28 cellular contexts compared by ENCODE assay signal in genomic region chr17:79224903-79225302, GRCh38.
"Had no signal": no experiment of that assay in that cellular context is flagged by ENCODE, and none has a peak within 500 bp of the region (broad histone marks: within the 10 kb centered on the region; RNA-seq: fewer than 3 reads in every experiment).

No MANE protein-coding gene starts in this region.

- H3K36me3 ChIP-seq: adrenal gland, esophagus muscularis mucosa, gastrocnemius medialis had no signal

- FAIRE-seq: colon had no signal

- H3K9me3 ChIP-seq: adrenal gland, body of pancreas, esophagus muscularis mucosa, gastrocnemius medialis had no signal

- H3K27ac ChIP-seq: adrenal gland, body of pancreas, esophagus muscularis mucosa, foreskin keratinocyte, gastrocnemius medialis had no signal

- H3K27me3 ChIP-seq: body of pancreas had no signal

- DNase-seq: activated CD4-positive, alpha-beta T cell treated with anti-CD3 and anti-CD28 coated beads for 1 hour; activated CD4-positive, alpha-beta T cell treated with anti-CD3 and anti-CD28 coated beads for 4 hours; activated CD4-positive, alpha-beta T cell treated with anti-CD3 and anti-CD28 coated beads, Interleukin-2, amount 10 ng/mL, durations not matched to agents 7 days and 5 days; activated CD4-positive, alpha-beta T cell treated with anti-CD3 and anti-CD28 coated beads, Interleukin-2, amount 50 U/mL, for 4 hours; activated CD8-positive, alpha-beta memory T cell treated with anti-CD3 and anti-CD28 coated beads for 24 hours; activated CD8-positive, alpha-beta T cell treated with anti-CD3 and anti-CD28 coated beads for 36 hours; activated effector memory CD4-positive, alpha-beta T cell treated with Interleukin-2 at 50 U/mL for 16 hours; activated naive CD4-positive, alpha-beta T cell treated with anti-CD3 and anti-CD28 coated beads for 36 hours; activated naive CD8-positive, alpha-beta T cell treated with anti-CD3 and anti-CD28 coated beads for 36 hours; activated naive CD8-positive, alpha-beta T cell treated with anti-CD3 and anti-CD28 coated beads, Interleukin-2, amount 50 U/mL, for 24 hours; activated T-cell treated with anti-CD3 and anti-CD28 coated beads, Interleukin-2, amount 50 U/mL, for 4 hours; adrenal gland; amygdala; aorta; body of pancreas; caudate nucleus; cortex of kidney; dermis blood vessel endothelial cell; effector CD4-positive, alpha-beta T cell; effector memory CD8-positive, alpha-beta T cell; erythroblast; foreskin keratinocyte; gastrocnemius medialis; T-helper 2 cell had no signal

- H3K4me1 ChIP-seq: adrenal gland, body of pancreas, foreskin keratinocyte, gastrocnemius medialis had no signal

- ATAC-seq: activated CD8-positive, alpha-beta T cell treated with anti-CD3 and anti-CD28 coated beads for 36 hours; activated naive CD8-positive, alpha-beta T cell treated with anti-CD3 and anti-CD28 coated beads, Interleukin-2, amount 50 U/mL, for 24 hours; activated T-cell treated with anti-CD3 and anti-CD28 coated beads, Interleukin-2, amount 50 U/mL, for 4 hours; activated T-helper 17 cell treated with anti-CD3 and anti-CD28 coated beads, Interleukin-2, amount 50 U/mL, for 72 hours; body of pancreas; effector memory CD8-positive, alpha-beta T cell; foreskin keratinocyte; gastrocnemius medialis; WTC11 had no signal

- H3K4me3 ChIP-seq: adrenal gland, body of pancreas, esophagus muscularis mucosa, gastrocnemius medialis had no signal
